27 cellular contexts compared by ENCODE assay signal in genomic region chr12:5123921-5124320, GRCh38.
DNase-seq lines count a peak whose midpoint lies in the region; ATAC-seq, FAIRE-seq and TF ChIP-seq lines count a peak whose summit lies in the region.
"Had no signal": no experiment of that assay in that cellular context is flagged by ENCODE, and none has a peak within 500 bp of the region (broad histone marks: within the 10 kb centered on the region; RNA-seq: fewer than 3 reads in every experiment).

No MANE protein-coding gene starts in this region.

- POLR2A ChIA-PET in naive thymus-derived CD8-positive, alpha-beta T cell (lab: Charles Lee), result no interaction called here
- POLR2A ChIA-PET in activated CD4-positive, alpha-beta memory T cell treated with anti-CD3 and anti-CD28 coated beads, Interleukin-2, amount 10 ng/mL, durations not matched to agents 7 days and 5 days (lab: Charles Lee), result no interaction called here
- POLR2A ChIA-PET in activated CD4-positive, alpha-beta T cell treated with anti-CD3 and anti-CD28 coated beads for 36 hours (lab: Charles Lee), result no interaction called here

- DNase-seq in ACHN (peak; percentile 10), H4 (ENCODE audit: low spot score) (peak; percentile 12), keratinocyte (ENCODE audit: low read depth, low spot score) (no peak)
- DNase-seq in naive thymus-derived CD8-positive, alpha-beta T cell, result no peak
- DNase-seq in activated CD4-positive, alpha-beta memory T cell treated with anti-CD3 and anti-CD28 coated beads, Interleukin-2, amount 10 ng/mL, durations not matched to agents 7 days and 5 days, result no peak
- DNase-seq in activated CD4-positive, alpha-beta T cell treated with anti-CD3 and anti-CD28 coated beads for 1 hour, result no peak
- no peak for DNase-seq in activated CD4-positive, alpha-beta T cell treated with anti-CD3 and anti-CD28 coated beads for 36 hours
- DNase-seq: 8988T; activated CD8-positive, alpha-beta T cell treated with anti-CD3 and anti-CD28 coated beads for 36 hours; anterior cingulate cortex; dermis blood vessel endothelial cell; esophagus squamous epithelium; mesenchymal stem cell; NCI-H2227 treated with DMSO at 0.1 percent for 48 hours; NCI-H526 treated with DMSO at 0.1 percent for 48 hours; PC-9; right lobe of liver; stimulated activated CD4-positive, alpha-beta T cell treated with anti-CD3 and anti-CD28 coated beads, Interleukin-4, amount 100 ng/mL, for 24 hours; stimulated activated naive B cell treated with anti-CD40 and anti-IgM and Interleukin-4, amounts not matched to agents 10 μg/mL and 1 μg/mL and 100 μg/mL, for 72 hours; T-cell had no signal

- dilution Hi-C loops in keratinocyte (cut with MboI; ENCODE audit: extremely low pct_ligation_motif_present, low sequenced_read_pairs), result no loop called here

- H3K79me2 ChIP-seq in keratinocyte (ENCODE audit: control insufficient read depth, insufficient read depth, low read length), result no peaks in the 10 kb centered on the region
- H3K79me2 ChIP-seq: hepatocyte had no signal

- FAIRE-seq in keratinocyte (lab: Jason Lieb, UNC), result peak; percentile 48
- FAIRE-seq: frontal cortex had no signal

- H3K4me2 ChIP-seq in keratinocyte (ENCODE audit: control insufficient read depth, extremely low read depth, insufficient read depth, low read depth, low read length), result no peak overlapping the region
- H3K4me2 ChIP-seq: hepatocyte, neural progenitor cell, PC-9 had no signal

- no peaks in the 10 kb centered on the region for H3K4me1 Mint-ChIP-seq in naive thymus-derived CD8-positive, alpha-beta T cell
- no peaks in the 10 kb centered on the region for H3K4me1 Mint-ChIP-seq in activated CD4-positive, alpha-beta memory T cell treated with anti-CD3 and anti-CD28 coated beads, Interleukin-2, amount 10 ng/mL, durations not matched to agents 7 days and 5 days
- H3K4me1 Mint-ChIP-seq in activated CD4-positive, alpha-beta T cell treated with anti-CD3 and anti-CD28 coated beads for 36 hours, result no peaks in the 10 kb centered on the region
- H3K4me1 Mint-ChIP-seq: stimulated activated naive B cell treated with anti-CD40 and anti-IgM and Interleukin-4, amounts not matched to agents 10 μg/mL and 1 μg/mL and 100 μg/mL, for 72 hours; T-cell had no signal

- H3K27me3 ChIP-seq in keratinocyte (ENCODE audit: control insufficient read depth, extremely low read depth, insufficient read depth, low read length), result no peaks in the 10 kb centered on the region
- H3K27me3 ChIP-seq: esophagus squamous epithelium, hepatocyte, neural progenitor cell, right lobe of liver had no signal

- in situ Hi-C loops in ACHN (cut with HindIII; ENCODE audit: low pct_ligation_motif_present, low pct_unique_long_range_greater_than_20kb, low sequenced_read_pairs), result no loop called here

- H3K4me3 ChIP-seq in keratinocyte (ENCODE audit: control insufficient read depth in 2 of 3, extremely low read depth in 1 of 3, insufficient read depth in 2 of 3, low read depth in 1 of 3, low read length in 3 of 3), result no peak overlapping the region
- H3K4me3 ChIP-seq: esophagus squamous epithelium, hepatocyte, neural progenitor cell, PC-9, right lobe of liver had no signal

- H3K9me3 ChIP-seq in keratinocyte (ENCODE audit: control insufficient read depth, low read depth, low read length), result no peaks in the 10 kb centered on the region
- H3K9me3 ChIP-seq: esophagus squamous epithelium, right lobe of liver had no signal

- H3K36me3 ChIP-seq in keratinocyte (ENCODE audit: control insufficient read depth in 2 of 2, extremely low read depth in 1 of 2, insufficient read depth in 2 of 2, low read length in 2 of 2), result no peaks in the 10 kb centered on the region
- H3K36me3 ChIP-seq: esophagus squamous epithelium, neural progenitor cell, right lobe of liver had no signal

- no peak overlapping the region for H3K9ac ChIP-seq in keratinocyte (ENCODE audit: control insufficient read depth, extremely low read depth, insufficient read depth, low read length)
- H3K9ac ChIP-seq: neural progenitor cell had no signal

- H3K36me3 Mint-ChIP-seq in naive thymus-derived CD8-positive, alpha-beta T cell, result no peaks in the 10 kb centered on the region
- H3K36me3 Mint-ChIP-seq in activated CD4-positive, alpha-beta memory T cell treated with anti-CD3 and anti-CD28 coated beads, Interleukin-2, amount 10 ng/mL, durations not matched to agents 7 days and 5 days (ENCODE audit: low read depth), result no peaks in the 10 kb centered on the region
- H3K36me3 Mint-ChIP-seq in activated CD4-positive, alpha-beta T cell treated with anti-CD3 and anti-CD28 coated beads for 36 hours (ENCODE audit: low read depth), result no peaks in the 10 kb centered on the region
- H3K36me3 Mint-ChIP-seq: activated naive CD4-positive, alpha-beta T cell treated with anti-CD3 and anti-CD28 coated beads, Interleukin-2, amount 50 U/mL, for 72 hours; neural progenitor cell; stimulated activated naive B cell treated with anti-CD40 and anti-IgM and Interleukin-4, amounts not matched to agents 10 μg/mL and 1 μg/mL and 100 μg/mL, for 72 hours; T-cell had no signal

- H3K9me3 Mint-ChIP-seq in naive thymus-derived CD8-positive, alpha-beta T cell, result no peaks in the 10 kb centered on the region
- H3K9me3 Mint-ChIP-seq in activated CD4-positive, alpha-beta memory T cell treated with anti-CD3 and anti-CD28 coated beads, Interleukin-2, amount 10 ng/mL, durations not matched to agents 7 days and 5 days, result no peaks in the 10 kb centered on the region
- H3K9me3 Mint-ChIP-seq in activated CD4-positive, alpha-beta T cell treated with anti-CD3 and anti-CD28 coated beads for 36 hours (ENCODE audit: low read depth), result no peaks in the 10 kb centered on the region
- H3K9me3 Mint-ChIP-seq: activated CD8-positive, alpha-beta T cell treated with anti-CD3 and anti-CD28 coated beads for 36 hours; activated naive CD4-positive, alpha-beta T cell treated with anti-CD3 and anti-CD28 coated beads, Interleukin-2, amount 50 U/mL, for 72 hours; activated T-helper 2 cell treated with anti-CD3 and anti-CD28 coated beads, Interferon-gamma antibody, Interleukin-2, Interleukin-4, amounts not matched to agents 10 μg/mL and 5 μg/mL and 100 μg/mL, durations not matched to agents 14 hours and 24 hours and 36 hours; neural progenitor cell; stimulated activated naive B cell treated with anti-CD40 and anti-IgM and Interleukin-4, amounts not matched to agents 10 μg/mL and 1 μg/mL and 100 μg/mL, for 72 hours; T-cell had no signal

- intact Hi-C loops in activated CD4-positive, alpha-beta T cell treated with anti-CD3 and anti-CD28 coated beads for 36 hours (cut with DNase I, micrococcal nuclease), result no loop called here

- no peaks in the 10 kb centered on the region for H4K20me1 ChIP-seq in keratinocyte (ENCODE audit: control insufficient read depth, extremely low read depth, insufficient read depth, low read length)

- TF ChIP-seq CTCF in keratinocyte (optimal IDR thresholded peaks at IDR 0.05 in 1 of 3, IDR thresholded peaks at IDR 0.05 in 1 of 3, conservative IDR thresholded peaks at IDR 0.05 in 1 of 3; ENCODE audit: extremely low read depth in 1 of 3, insufficient read depth in 2 of 3, low read length in 3 of 3), result no peak

- ATAC-seq in SK-N-SH treated with all-trans-retinoic acid at 6 μM for 48 hours, result peak; percentile 56; the same call in 2 of the 3 replicates
- no peak for ATAC-seq in naive thymus-derived CD8-positive, alpha-beta T cell
- no peak for ATAC-seq in activated CD4-positive, alpha-beta T cell treated with anti-CD3 and anti-CD28 coated beads for 36 hours
- ATAC-seq: activated CD8-positive, alpha-beta T cell treated with anti-CD3 and anti-CD28 coated beads for 36 hours; activated naive CD4-positive, alpha-beta T cell treated with anti-CD3 and anti-CD28 coated beads, Interleukin-2, amount 50 U/mL, for 72 hours; left lobe of liver; right lobe of liver; stimulated activated naive B cell treated with anti-CD40 and anti-IgM and Interleukin-4, amounts not matched to agents 10 μg/mL and 1 μg/mL and 100 μg/mL, for 72 hours; T-cell had no signal

- H3K9me1 ChIP-seq in keratinocyte (ENCODE audit: control insufficient read depth, extremely low read depth, insufficient read depth, low read length), result no peaks in the 10 kb centered on the region

- H2AFZ ChIP-seq in keratinocyte (ENCODE audit: control insufficient read depth, low read length), result no peak overlapping the region
- H2AFZ ChIP-seq: hepatocyte, neural progenitor cell, PC-9 had no signal

- H3K4me3 Mint-ChIP-seq in naive thymus-derived CD8-positive, alpha-beta T cell, result no peak overlapping the region
- no peak overlapping the region for H3K4me3 Mint-ChIP-seq in activated CD4-positive, alpha-beta memory T cell treated with anti-CD3 and anti-CD28 coated beads, Interleukin-2, amount 10 ng/mL, durations not matched to agents 7 days and 5 days
- H3K4me3 Mint-ChIP-seq in activated CD4-positive, alpha-beta T cell treated with anti-CD3 and anti-CD28 coated beads for 36 hours, result no peak overlapping the region
- H3K4me3 Mint-ChIP-seq: activated CD8-positive, alpha-beta T cell treated with anti-CD3 and anti-CD28 coated beads for 36 hours; neural progenitor cell; stimulated activated naive B cell treated with anti-CD40 and anti-IgM and Interleukin-4, amounts not matched to agents 10 μg/mL and 1 μg/mL and 100 μg/mL, for 72 hours; T-cell had no signal

- H3K27me3 Mint-ChIP-seq in naive thymus-derived CD8-positive, alpha-beta T cell, result peaks cover 8 to 31% (median 20%) of the 10 kb centered on the region in 5 donors
- H3K27me3 Mint-ChIP-seq in activated CD4-positive, alpha-beta memory T cell treated with anti-CD3 and anti-CD28 coated beads, Interleukin-2, amount 10 ng/mL, durations not matched to agents 7 days and 5 days, result peaks cover 4% of the 10 kb centered on the region
- H3K27me3 Mint-ChIP-seq in activated CD4-positive, alpha-beta T cell treated with anti-CD3 and anti-CD28 coated beads for 36 hours, result peaks cover 9% of the 10 kb centered on the region

- no peaks in the 10 kb centered on the region for H3K4me1 ChIP-seq in keratinocyte (ENCODE audit: control insufficient read depth, extremely low read depth, insufficient read depth, low read length)
- H3K4me1 ChIP-seq: neural progenitor cell, right lobe of liver had no signal

- CTCF ChIA-PET in activated CD4-positive, alpha-beta memory T cell treated with anti-CD3 and anti-CD28 coated beads, Interleukin-2, amount 10 ng/mL, durations not matched to agents 7 days and 5 days (lab: Charles Lee), result no interaction called here
- CTCF ChIA-PET in activated CD4-positive, alpha-beta T cell treated with anti-CD3 and anti-CD28 coated beads for 36 hours (lab: Charles Lee), result no interaction called here

- no peak overlapping the region for H3K27ac Mint-ChIP-seq in naive thymus-derived CD8-positive, alpha-beta T cell
- H3K27ac Mint-ChIP-seq in activated CD4-positive, alpha-beta memory T cell treated with anti-CD3 and anti-CD28 coated beads, Interleukin-2, amount 10 ng/mL, durations not matched to agents 7 days and 5 days, result no peak overlapping the region
- H3K27ac Mint-ChIP-seq in activated CD4-positive, alpha-beta T cell treated with anti-CD3 and anti-CD28 coated beads for 36 hours, result no peak overlapping the region
- H3K27ac Mint-ChIP-seq: activated CD8-positive, alpha-beta T cell treated with anti-CD3 and anti-CD28 coated beads for 36 hours; activated naive CD4-positive, alpha-beta T cell treated with anti-CD3 and anti-CD28 coated beads, Interleukin-2, amount 50 U/mL, for 72 hours; activated T-helper 2 cell treated with anti-CD3 and anti-CD28 coated beads, Interferon-gamma antibody, Interleukin-2, Interleukin-4, amounts not matched to agents 10 μg/mL and 5 μg/mL and 100 μg/mL, durations not matched to agents 14 hours and 24 hours and 36 hours; neural progenitor cell; stimulated activated naive B cell treated with anti-CD40 and anti-IgM and Interleukin-4, amounts not matched to agents 10 μg/mL and 1 μg/mL and 100 μg/mL, for 72 hours; T-cell had no signal

- no peak overlapping the region for H3K27ac ChIP-seq in keratinocyte (ENCODE audit: control insufficient read depth, insufficient read depth, low read length)
- H3K27ac ChIP-seq: esophagus squamous epithelium, hepatocyte, neural progenitor cell, PC-9, right lobe of liver had no signal

Comparison
In these comparisons a context has a peak if more than half of its experiments do, and no peak if none do; other contexts are left out.
1. DNase-seq: peak in ACHN (single experiment) and H4 (single experiment); none in keratinocyte (single experiment), naive thymus-derived CD8-positive, alpha-beta T cell (0 of 10), activated CD4-positive, alpha-beta memory T cell treated with anti-CD3 and anti-CD28 coated beads, Interleukin-2, amount 10 ng/mL, durations not matched to agents 7 days and 5 days (single experiment), activated CD4-positive, alpha-beta T cell treated with anti-CD3 and anti-CD28 coated beads for 1 hour (single experiment) and activated CD4-positive, alpha-beta T cell treated with anti-CD3 and anti-CD28 coated beads for 36 hours (single experiment).